ENCODE assay signal across 29 cellular contexts in the genomic region with DNA sequence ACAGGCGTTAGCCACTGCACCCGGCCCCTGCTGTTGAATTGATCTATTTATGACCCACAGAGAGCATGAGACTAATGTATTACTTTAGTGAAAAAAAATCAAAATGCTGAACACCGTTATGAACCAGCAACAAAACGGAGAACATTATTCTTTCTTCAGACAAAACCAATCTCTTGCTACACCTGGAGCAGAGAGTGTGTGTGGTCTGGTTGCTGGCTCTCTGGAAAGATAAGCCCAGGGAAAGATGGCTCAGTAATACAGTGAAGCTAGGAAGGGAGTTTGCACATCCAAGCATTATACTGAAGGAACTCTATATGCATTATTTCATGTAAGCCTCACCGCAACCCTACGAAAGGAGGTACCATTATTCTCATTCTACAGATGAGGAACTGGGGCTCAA.
"Had no signal": no experiment of that assay in that cellular context is flagged by ENCODE, and none has a peak within 500 bp of the region (broad histone marks: within the 10 kb centered on the region; RNA-seq: fewer than 3 reads in every experiment).

No MANE protein-coding gene starts in this region.

- ATAC-seq: stimulated activated effector memory CD8-positive, alpha-beta T cell treated with anti-CD3 and anti-CD28 coated beads, Interleukin-12 subunit alpha, Interleukin-12 subunit beta, amount 100 ng/mL, for 72 hours; stimulated activated memory B cell treated with anti-CD40 and anti-IgM and Interleukin-4, amounts not matched to agents 10 μg/mL and 1 μg/mL and 100 μg/mL, for 72 hours; stimulated activated naive B cell treated with anti-CD40 and anti-IgM and Interleukin-4, amounts not matched to agents 10 μg/mL and 1 μg/mL and 100 μg/mL, for 72 hours; stimulated activated naive CD8-positive, alpha-beta T cell treated with anti-CD3 and anti-CD28 coated beads, Interleukin-15, amount 100 ng/mL, for 72 hours; stimulated activated naive CD8-positive, alpha-beta T cell treated with anti-CD3 and anti-CD28 coated beads, Interleukin-15, Interleukin-2, amounts not matched to agents 100 U/mL and 50 U/mL, for 24 hours; upper lobe of right lung had no signal

- H3K4me1 Mint-ChIP-seq: stimulated activated memory B cell treated with anti-CD40 and anti-IgM and Interleukin-4, amounts not matched to agents 10 μg/mL and 1 μg/mL and 100 μg/mL, for 72 hours; stimulated activated naive B cell treated with anti-CD40 and anti-IgM and Interleukin-4, amounts not matched to agents 10 μg/mL and 1 μg/mL and 100 μg/mL, for 72 hours had no signal

- H3K27ac ChIP-seq: stomach, suprapubic skin, testis, thoracic aorta, thyroid gland, tibial artery, tibial nerve, transverse colon, upper lobe of left lung, upper lobe of right lung, uterus, vagina had no signal

- H3K9me3 Mint-ChIP-seq: stimulated activated effector memory CD8-positive, alpha-beta T cell treated with anti-CD3 and anti-CD28 coated beads, Interleukin-12 subunit alpha, Interleukin-12 subunit beta, amount 100 ng/mL, for 72 hours; stimulated activated memory B cell treated with anti-CD40 and anti-IgM and Interleukin-4, amounts not matched to agents 10 μg/mL and 1 μg/mL and 100 μg/mL, for 72 hours; stimulated activated naive B cell treated with anti-CD40 and anti-IgM and Interleukin-4, amounts not matched to agents 10 μg/mL and 1 μg/mL and 100 μg/mL, for 72 hours; stimulated activated naive CD8-positive, alpha-beta T cell treated with anti-CD3 and anti-CD28 coated beads, Interleukin-15, amount 100 ng/mL, for 72 hours; stimulated activated naive CD8-positive, alpha-beta T cell treated with anti-CD3 and anti-CD28 coated beads, Interleukin-15, Interleukin-2, amounts not matched to agents 100 ng/mL and 50 ng/mL, for 24 hours; type B pancreatic cell had no signal

- FAIRE-seq: urothelium cell line had no signal

- H3K27me3 Mint-ChIP-seq: stimulated activated naive CD8-positive, alpha-beta T cell treated with anti-CD3 and anti-CD28 coated beads, Interleukin-15, amount 100 ng/mL, for 72 hours; stimulated activated naive CD8-positive, alpha-beta T cell treated with anti-CD3 and anti-CD28 coated beads, Interleukin-15, Interleukin-2, amounts not matched to agents 100 ng/mL and 50 ng/mL, for 24 hours; type B pancreatic cell had no signal

- H3K27ac Mint-ChIP-seq: stimulated activated effector memory CD8-positive, alpha-beta T cell treated with anti-CD3 and anti-CD28 coated beads, Interleukin-12 subunit alpha, Interleukin-12 subunit beta, amount 100 ng/mL, for 72 hours; stimulated activated memory B cell treated with anti-CD40 and anti-IgM and Interleukin-4, amounts not matched to agents 10 μg/mL and 1 μg/mL and 100 μg/mL, for 72 hours; stimulated activated naive B cell treated with anti-CD40 and anti-IgM and Interleukin-4, amounts not matched to agents 10 μg/mL and 1 μg/mL and 100 μg/mL, for 72 hours; stimulated activated naive CD8-positive, alpha-beta T cell treated with anti-CD3 and anti-CD28 coated beads, Interleukin-15, amount 100 ng/mL, for 72 hours; stimulated activated naive CD8-positive, alpha-beta T cell treated with anti-CD3 and anti-CD28 coated beads, Interleukin-15, Interleukin-2, amounts not matched to agents 100 ng/mL and 50 ng/mL, for 24 hours; type B pancreatic cell had no signal

- H3K36me3 ChIP-seq: stomach, suprapubic skin, thoracic aorta, thyroid gland, tibial artery, tibial nerve, transverse colon, upper lobe of left lung, upper lobe of right lung, uterus, vagina had no signal

- DNase-seq: stimulated activated CD4-positive, alpha-beta T cell treated with anti-CD3 and anti-CD28 coated beads, Interleukin-2, amount 100 ng/mL, for 48 hours; stimulated activated CD4-positive, alpha-beta T cell treated with anti-CD3 and anti-CD28 coated beads, Interleukin-4, amount 100 ng/mL, for 1 hour; stimulated activated CD4-positive, alpha-beta T cell treated with anti-CD3 and anti-CD28 coated beads, Interleukin-4, amount 100 ng/mL, for 24 hours; stimulated activated CD4-positive, alpha-beta T cell treated with anti-CD3 and anti-CD28 coated beads, Interleukin-4, amount 100 ng/mL, for 4 hours; stimulated activated CD8-positive, alpha-beta memory T cell treated with anti-CD3 and anti-CD28 coated beads, Interleukin-4, amount 100 ng/mL, for 48 hours; stimulated activated naive B cell treated with anti-CD40 and anti-IgM and Interleukin-4, amounts not matched to agents 10 μg/mL and 1 μg/mL and 100 μg/mL, for 72 hours; stimulated activated naive CD4-positive, alpha-beta T cell; stimulated activated naive CD4-positive, alpha-beta T cell treated with Interleukin-2 at 50 U/mL for 16 hours; stimulated activated naive CD8-positive, alpha-beta T cell treated with anti-CD3 and anti-CD28 coated beads, Interleukin-15, amount 100 ng/mL, for 72 hours; stimulated activated naive CD8-positive, alpha-beta T cell treated with anti-CD3 and anti-CD28 coated beads, Interleukin-15, Interleukin-2, amounts not matched to agents 100 U/mL and 50 U/mL, for 24 hours; stomach; substantia nigra; testis; thyroid gland; tibial artery; transverse colon; trophoblast cell; upper lobe of left lung; upper lobe of right lung; uterus had no signal

- H3K27me3 ChIP-seq: stomach, suprapubic skin, testis, thyroid gland, tibial artery, tibial nerve, transverse colon, upper lobe of left lung, upper lobe of right lung, uterus, vagina had no signal

- H3K9me3 ChIP-seq: stomach, suprapubic skin, testis, thoracic aorta, thyroid gland, tibial artery, tibial nerve, transverse colon, upper lobe of left lung, upper lobe of right lung, uterus, vagina had no signal

- H3K4me3 Mint-ChIP-seq: stimulated activated effector memory CD8-positive, alpha-beta T cell treated with anti-CD3 and anti-CD28 coated beads, Interleukin-12 subunit alpha, Interleukin-12 subunit beta, amount 100 ng/mL, for 72 hours; stimulated activated memory B cell treated with anti-CD40 and anti-IgM and Interleukin-4, amounts not matched to agents 10 μg/mL and 1 μg/mL and 100 μg/mL, for 72 hours; stimulated activated naive B cell treated with anti-CD40 and anti-IgM and Interleukin-4, amounts not matched to agents 10 μg/mL and 1 μg/mL and 100 μg/mL, for 72 hours; stimulated activated naive CD8-positive, alpha-beta T cell treated with anti-CD3 and anti-CD28 coated beads, Interleukin-15, amount 100 ng/mL, for 72 hours; stimulated activated naive CD8-positive, alpha-beta T cell treated with anti-CD3 and anti-CD28 coated beads, Interleukin-15, Interleukin-2, amounts not matched to agents 100 ng/mL and 50 ng/mL, for 24 hours; type B pancreatic cell had no signal

- H3K4me1 ChIP-seq: tibial artery, upper lobe of right lung, uterus had no signal

- H3K4me3 ChIP-seq: stomach, suprapubic skin, testis, thoracic aorta, thyroid gland, tibial artery, tibial nerve, transverse colon, upper lobe of left lung, upper lobe of right lung, uterus, vagina had no signal

- H3K36me3 Mint-ChIP-seq: stimulated activated effector memory CD8-positive, alpha-beta T cell treated with anti-CD3 and anti-CD28 coated beads, Interleukin-12 subunit alpha, Interleukin-12 subunit beta, amount 100 ng/mL, for 72 hours; stimulated activated memory B cell treated with anti-CD40 and anti-IgM and Interleukin-4, amounts not matched to agents 10 μg/mL and 1 μg/mL and 100 μg/mL, for 72 hours; stimulated activated naive B cell treated with anti-CD40 and anti-IgM and Interleukin-4, amounts not matched to agents 10 μg/mL and 1 μg/mL and 100 μg/mL, for 72 hours; type B pancreatic cell had no signal
